ENCODE assay signal across 18 cellular contexts in the genomic region with DNA sequence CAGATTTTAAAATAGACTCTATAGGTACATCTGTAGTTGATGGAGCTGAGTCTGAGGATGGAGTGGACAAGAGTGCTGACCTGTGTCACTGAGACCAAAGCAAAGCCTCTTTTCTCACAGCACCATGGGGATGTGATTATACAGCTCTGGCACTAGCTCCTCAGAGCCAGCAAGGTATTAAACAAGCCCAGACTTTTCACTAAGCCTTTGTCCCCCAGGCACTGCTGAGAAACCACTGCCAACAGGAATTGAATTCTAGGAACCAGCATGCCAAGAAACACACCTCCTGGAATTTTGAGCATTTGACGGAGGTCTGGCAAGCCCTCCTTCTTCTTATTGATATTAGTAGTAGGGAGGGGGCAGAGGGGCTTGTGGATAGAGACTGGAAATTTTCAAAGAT.
DNase-seq lines count a peak whose midpoint lies in the region; ATAC-seq and TF ChIP-seq lines count a peak whose summit lies in the region.
"Had no signal": no experiment of that assay in that cellular context is flagged by ENCODE, and none has a peak within 500 bp of the region (broad histone marks: within the 10 kb centered on the region; RNA-seq: fewer than 3 reads in every experiment).

No MANE protein-coding gene starts in this region.

- H3K4ac ChIP-seq in mesendoderm (ENCODE audit: low read depth, low read length) = no peak overlapping the region

- peaks cover 5% of the 10 kb centered on the region for H3K36me3 Mint-ChIP-seq in MCF 10A (ENCODE audit: insufficient read depth, unreplicated experiment)
- H3K36me3 Mint-ChIP-seq: CD4-positive, alpha-beta memory T cell had no signal

- no peaks in the 10 kb centered on the region for H3K9me3 Mint-ChIP-seq in MCF 10A (ENCODE audit: unreplicated experiment)
- H3K9me3 Mint-ChIP-seq: CD4-positive, alpha-beta memory T cell had no signal

- no peak overlapping the region for H2AK5ac ChIP-seq in mesendoderm (ENCODE audit: low read length)

- no TSS peak for BruUV-seq in MCF 10A (replicated peaks; lab: Mats Ljungman, UMichigan)

- no peak overlapping the region for H2BK5ac ChIP-seq in mesendoderm (ENCODE audit: low read length)

- H3K27ac ChIP-seq in epithelial cell of prostate = peak overlapping the region; percentile 26
- peak overlapping the region in 1 of 2 donors; percentile 16 for H3K27ac ChIP-seq in prostate gland
- no peak overlapping the region for H3K27ac ChIP-seq in mesendoderm (ENCODE audit: low read depth, low read length)
- H3K27ac ChIP-seq: BLaER1, KMS-11 had no signal

- TF ChIP-seq CTCF in MCF 10A (IDR thresholded peaks at IDR 0.05; ENCODE audit: unreplicated experiment) (no peak), prostate gland (IDR thresholded peaks at IDR 0.05) (no peak)

- H3K4me1 ChIP-seq in prostate gland (replicated peaks) (no peaks in the 10 kb centered on the region), mesendoderm (ENCODE audit: control insufficient read depth, low read depth, low read length) (no peaks in the 10 kb centered on the region)
- H3K4me1 ChIP-seq: BLaER1 had no signal

- no peaks in the 10 kb centered on the region for H3K79me1 ChIP-seq in mesendoderm (ENCODE audit: low read length)

- no peak overlapping the region for H3K4me2 ChIP-seq in mesendoderm (ENCODE audit: low read length)
- H3K4me2 ChIP-seq: BLaER1, KMS-11, SK-N-SH had no signal

- TF ChIP-seq POLR2A in prostate gland (IDR thresholded peaks at IDR 0.05) = no peak

- H3K27me3 ChIP-seq in prostate gland (replicated peaks; ENCODE audit: insufficient read depth) (no peaks in the 10 kb centered on the region), mesendoderm (ENCODE audit: insufficient read depth, low read length, poor library complexity) (no peaks in the 10 kb centered on the region)
- H3K27me3 ChIP-seq: BLaER1 had no signal

- H3K56ac ChIP-seq in mesendoderm (ENCODE audit: low read length) = no peak overlapping the region

- H2BK120ac ChIP-seq in mesendoderm (ENCODE audit: low read depth, low read length) = no peak overlapping the region

- CTCF ChIA-PET in MCF 10A (lab: Yijun Ruan, JAX) = interaction anchor here (0.6 to 1.4 kb wide), 7 partner anchors 20 to 740 kb away, joined by 3 to 7 read pairs (median 3); no protein-coding TSS in a partner anchor

- H3K9ac ChIP-seq in mesendoderm (ENCODE audit: low read length) = no peak overlapping the region
- H3K9ac ChIP-seq: BLaER1, KMS-11, SK-N-SH had no signal

- WGBS in prostate gland = 27% methylated on average over 1 of the region's 1 CpG
- WGBS in mesendoderm (ENCODE audit: extremely low coverage, insufficient coverage, low lambda C conversion rate) = no CpG with 5 or more reads among the region's 1 CpG

- H3K9me3 ChIP-seq in prostate gland = no peaks in the 10 kb centered on the region
- H3K9me3 ChIP-seq: BLaER1, SK-N-SH had no signal

- no peaks in the 10 kb centered on the region for H3K27me3 Mint-ChIP-seq in MCF 10A (ENCODE audit: insufficient read depth, unreplicated experiment)

- intact Hi-C loops in MCF 10A (cut with micrococcal nuclease) = no loop called here
- intact Hi-C loops in prostate gland (cut with DNase I) = no loop called here

- POLR2A ChIA-PET in MCF 10A (lab: Yijun Ruan, JAX) = interaction anchor here (0.7 kb wide), 1 partner anchor 42 kb away, joined by 3 read pairs; no protein-coding TSS in a partner anchor

- H2BK15ac ChIP-seq in mesendoderm (replicated peaks; ENCODE audit: low read depth) = no peak overlapping the region

- H3K4me3 ChIP-seq in prostate gland (no peak overlapping the region), mesendoderm (ENCODE audit: low read length) (no peak overlapping the region)
- H3K4me3 ChIP-seq: BLaER1, GM12878 had no signal

- ATAC-seq in HG02763 (IDR thresholded peaks at IDR 0.05; ENCODE audit: unreplicated experiment) (no peak), GM19463 (IDR thresholded peaks at IDR 0.05; ENCODE audit: unreplicated experiment) (no peak)
- ATAC-seq: GM12878 had no signal

- no peaks in the 10 kb centered on the region for H3K79me2 ChIP-seq in mesendoderm (ENCODE audit: control insufficient read depth, insufficient read depth, low read length)

- no peak overlapping the region for H3K4me3 Mint-ChIP-seq in MCF 10A (ENCODE audit: unreplicated experiment)
- H3K4me3 Mint-ChIP-seq: CD4-positive, alpha-beta memory T cell had no signal

- DNase-seq in NCI-H82 (lab: John Stamatoyannopoulos, UW) (peak; percentile 77), NCI-H82 treated with DMSO at 0.1 percent for 48 hours (lab: John Stamatoyannopoulos, UW; ENCODE audit: unreplicated experiment) (no peak), MCF 10A (ENCODE audit: unreplicated experiment) (peak; percentile 64), epithelial cell of prostate (ENCODE audit: low read depth, low spot score) (no peak), prostate gland (ENCODE audit: low spot score) (peak; percentile 65), mesendoderm (no peak)
- DNase-seq: CD4-positive, alpha-beta memory T cell; GOT3; NCI-H1436 treated with DMSO at 0.1 percent for 48 hours; NCI-H2227 treated with DMSO at 0.1 percent for 48 hours; NCI-H510A treated with DMSO at 0.1 percent for 48 hours; SHP77 treated with DMSO at 0.1 percent for 48 hours; SK-N-SH had no signal

- H3K23ac ChIP-seq in mesendoderm (ENCODE audit: low read length) = no peak overlapping the region

- H3K4me1 Mint-ChIP-seq in MCF 10A (ENCODE audit: insufficient read depth, unreplicated experiment) = peaks cover 13% of the 10 kb centered on the region

- peak overlapping the region; percentile 16 for H3K27ac Mint-ChIP-seq in MCF 10A (ENCODE audit: low read depth, unreplicated experiment)
- H3K27ac Mint-ChIP-seq: CD4-positive, alpha-beta memory T cell had no signal

- H3K36me3 ChIP-seq in prostate gland (no peaks in the 10 kb centered on the region), mesendoderm (ENCODE audit: control insufficient read depth, insufficient read depth, low read length) (no peaks in the 10 kb centered on the region)
- H3K36me3 ChIP-seq: BLaER1 had no signal

- H3K18ac ChIP-seq in mesendoderm (ENCODE audit: low read length) = no peak overlapping the region

- H4K8ac ChIP-seq in mesendoderm (ENCODE audit: low read depth, low read length) = no peak overlapping the region

- no peak overlapping the region for H4K5ac ChIP-seq in mesendoderm (ENCODE audit: low read length)

Comparison
In these comparisons a context has a peak if more than half of its experiments do, and no peak if none do; other contexts are left out.
1. DNase-seq: peak in NCI-H82 (single experiment), MCF 10A (single experiment) and prostate gland (single experiment); none in NCI-H82 treated with DMSO at 0.1 percent for 48 hours (single experiment), epithelial cell of prostate (single experiment) and mesendoderm (single experiment).